ENCODE assay signal across 1 cellular context in the genomic region with DNA sequence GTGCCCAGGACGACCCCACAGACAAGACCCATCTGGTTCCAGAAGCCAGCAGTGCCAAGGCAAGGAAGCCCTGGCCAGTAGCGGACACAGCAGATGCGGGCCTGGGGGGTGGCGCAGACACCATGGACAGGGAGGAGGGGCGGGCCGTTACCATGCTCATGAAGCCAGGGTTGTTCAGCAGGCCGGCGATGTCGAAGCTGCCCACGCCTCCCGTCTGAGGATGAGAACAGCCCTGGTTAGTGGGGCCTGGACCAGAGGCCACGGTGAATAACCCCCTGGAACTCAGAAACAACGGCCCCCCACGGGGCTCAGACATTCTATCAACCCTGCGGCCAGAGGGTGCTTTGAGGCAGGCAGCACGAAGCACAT.
TF ChIP-seq lines count a peak whose summit lies in the region.

No MANE protein-coding gene starts in this region.

TF ChIP-seq in HepG2, 621 proteins besides CTCF, POLR2A, EP300 and RAD21:
- peak; percentile 5 for TF ChIP-seq AGO2 (optimal IDR thresholded peaks at IDR 0.05; ENCODE audit: low read depth, low read length)
- TF ChIP-seq, protein P1, sequence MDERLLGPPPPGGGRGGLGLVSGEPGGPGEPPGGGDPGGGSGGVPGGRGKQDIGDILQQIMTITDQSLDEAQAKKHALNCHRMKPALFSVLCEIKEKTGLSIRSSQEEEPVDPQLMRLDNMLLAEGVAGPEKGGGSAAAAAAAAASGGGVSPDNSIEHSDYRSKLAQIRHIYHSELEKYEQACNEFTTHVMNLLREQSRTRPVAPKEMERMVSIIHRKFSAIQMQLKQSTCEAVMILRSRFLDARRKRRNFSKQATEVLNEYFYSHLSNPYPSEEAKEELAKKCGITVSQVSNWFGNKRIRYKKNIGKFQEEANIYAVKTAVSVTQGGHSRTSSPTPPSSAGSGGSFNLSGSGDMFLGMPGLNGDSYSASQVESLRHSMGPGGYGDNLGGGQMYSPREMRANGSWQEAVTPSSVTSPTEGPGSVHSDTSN (CRISPR knock-in tag; IDR thresholded peaks at IDR 0.05), result no peak
